Comparison of ENCODE assay signal across 8 cellular contexts in the genomic region with DNA sequence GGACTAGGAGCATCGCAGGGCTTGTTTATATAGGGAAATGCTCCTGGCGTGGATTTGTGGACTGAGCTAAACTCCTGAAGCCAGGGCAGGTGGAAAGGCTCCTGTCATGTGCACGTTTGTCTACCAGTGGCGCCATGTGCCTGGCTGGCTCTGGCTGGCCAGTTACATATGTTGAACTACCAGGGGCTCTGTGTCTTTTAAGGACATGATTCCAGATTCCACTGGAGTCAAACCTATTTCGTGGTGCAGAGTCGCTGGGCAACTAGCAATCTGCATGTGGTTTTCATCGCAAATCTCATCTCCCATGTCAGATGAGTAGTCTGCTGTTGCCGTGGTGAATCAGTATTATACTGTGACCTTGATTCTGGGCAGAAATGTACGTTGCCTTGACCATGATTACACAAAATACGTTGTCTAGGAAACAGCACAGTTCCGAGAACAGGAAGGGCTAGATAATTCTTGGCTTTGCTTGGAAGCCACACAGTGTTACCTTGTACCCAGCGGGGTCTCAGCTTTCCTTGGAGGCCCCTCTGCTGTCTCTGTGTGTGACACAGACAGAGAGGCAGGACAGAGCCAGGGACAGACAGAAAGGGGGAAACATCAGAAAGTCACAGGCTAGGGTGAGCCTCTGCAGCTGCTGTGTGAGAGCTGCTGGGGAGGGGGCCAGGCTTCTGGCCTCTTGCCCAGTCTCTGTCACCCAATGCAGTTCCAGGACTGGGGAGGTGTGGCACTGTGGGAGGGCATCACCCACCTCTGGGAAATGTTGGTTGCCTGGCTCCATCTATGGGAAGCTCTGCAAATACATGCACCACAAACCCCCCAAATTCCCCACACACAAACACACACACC. TPM values are rescaled to one million over a fixed set of nuclear protein-coding genes. Genes with fewer than 3 reads are reported as not detected.
DNase-seq lines count a peak whose midpoint lies in the region; ATAC-seq, FAIRE-seq and TF ChIP-seq lines count a peak whose summit lies in the region.

No MANE protein-coding gene starts in this region.

- ATAC-seq in HG02610 (IDR thresholded peaks at IDR 0.05; ENCODE audit: unreplicated experiment) (no peak), HG03045 (IDR thresholded peaks at IDR 0.05; ENCODE audit: unreplicated experiment) (no peak), HG03565 (IDR thresholded peaks at IDR 0.05; ENCODE audit: unreplicated experiment) (no peak)

- peak; percentile 41 for FAIRE-seq in GM12891 (lab: Jason Lieb, UNC)

- TF ChIP-seq POLR2A in GM12891 (IDR thresholded peaks at IDR 0.05; ENCODE audit: low read depth, low read length): no peak

- peak; percentile 71 for DNase-seq in AG20443 (ENCODE audit: low spot score)
- no peak for DNase-seq in GM12891 (ENCODE audit: insufficient read length, low spot score)
- peak; percentile 2 for DNase-seq in NCI-H226
- DNase-seq in left kidney (ENCODE audit: low read depth, low spot score): peak; percentile 87

- peak overlapping the region; percentile 70 for H3K27ac ChIP-seq in angular gyrus (ENCODE audit: low read depth, low read length)

TF ChIP-seq in GM12891, 5 proteins besides CTCF, POLR2A, EP300 and RAD21:
- TF ChIP-seq POLR2AphosphoS5 (IDR thresholded peaks at IDR 0.05; ENCODE audit: low read depth, low read length): no peak
- no peak for TF ChIP-seq SPI1 (IDR thresholded peaks at IDR 0.05; ENCODE audit: low read depth, low read length)
- no peak for TF ChIP-seq PAX5 (IDR thresholded peaks at IDR 0.05; ENCODE audit: insufficient read depth, low read length, severe bottlenecking)
- TF ChIP-seq POU2F2 (IDR thresholded peaks at IDR 0.05; ENCODE audit: low read depth, low read length): no peak
- TF ChIP-seq TAF1 (IDR thresholded peaks at IDR 0.05; ENCODE audit: low read depth, low read length): no peak

RNA-seq across cellular contexts. Expression of gene PNMA6E, which starts 19.2 kb away (rescaled TPM):
- not detected for polyA plus RNA-seq in GM12891 (2012; ENCODE audit: low read depth, missing spikeins)

RNA-seq across cellular contexts. Expression of gene ZFP92, which starts 29.4 kb away (rescaled TPM):
- polyA plus RNA-seq in GM12891 (2012; ENCODE audit: low read depth, missing spikeins): 0.78 TPM

RNA-seq across cellular contexts. Expression of gene ZNF275, which starts 48.0 kb away (rescaled TPM):
- 5.5 TPM for polyA plus RNA-seq in GM12891 (2012; ENCODE audit: low read depth, missing spikeins)
